1 cellular context compared by ENCODE assay signal in the genomic region with DNA sequence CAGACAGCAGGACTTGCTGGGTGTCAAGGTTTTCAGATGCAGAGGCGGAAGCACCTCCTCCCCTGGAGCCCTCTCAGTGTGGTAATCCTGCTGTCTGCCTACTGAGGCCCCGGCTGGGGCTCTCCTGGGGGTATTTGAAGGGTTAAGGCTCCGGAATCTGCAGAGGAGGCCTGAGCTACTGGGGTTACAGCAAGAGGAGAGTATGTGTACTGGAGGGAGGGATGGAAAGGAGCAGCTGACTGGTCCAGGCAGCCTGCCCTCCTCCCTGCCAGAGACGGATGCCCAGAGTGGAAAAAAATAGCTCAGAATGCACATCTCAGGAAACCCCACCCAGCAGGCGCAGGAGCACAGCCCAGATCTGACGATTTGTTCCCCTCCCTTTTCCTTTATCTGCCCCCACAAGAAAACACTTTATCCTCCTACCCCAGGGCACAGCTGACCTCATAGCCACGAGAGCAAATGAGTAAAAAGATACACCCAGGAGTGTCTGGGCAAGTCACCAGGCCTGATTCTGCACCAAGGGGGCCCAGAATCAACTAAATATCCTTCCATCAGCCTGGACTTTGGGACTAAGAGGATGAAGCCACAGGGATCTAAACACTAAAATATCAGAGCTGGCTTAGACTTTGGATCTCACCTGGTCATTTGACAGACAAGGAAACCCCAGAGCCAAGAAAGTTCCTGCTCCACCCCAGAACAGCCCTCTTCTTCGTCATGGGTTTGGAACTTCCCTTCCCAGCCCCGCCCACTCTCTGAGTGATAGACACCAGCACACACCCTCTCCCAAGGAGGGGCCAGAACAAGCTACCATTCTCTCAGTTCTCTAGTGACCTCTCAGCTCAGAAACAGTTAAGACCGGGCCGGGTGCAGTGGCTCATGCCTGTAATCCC.
A peak's percentile ranks its signal among the peaks of the same experiment; 100 is the strongest.
TF ChIP-seq lines count a peak whose summit lies in the region.

No MANE protein-coding gene starts in this region.

TF ChIP-seq in HepG2, 621 proteins besides CTCF, POLR2A, EP300 and RAD21 (continued from another document and continues in another):
- TF ChIP-seq, protein P1, sequence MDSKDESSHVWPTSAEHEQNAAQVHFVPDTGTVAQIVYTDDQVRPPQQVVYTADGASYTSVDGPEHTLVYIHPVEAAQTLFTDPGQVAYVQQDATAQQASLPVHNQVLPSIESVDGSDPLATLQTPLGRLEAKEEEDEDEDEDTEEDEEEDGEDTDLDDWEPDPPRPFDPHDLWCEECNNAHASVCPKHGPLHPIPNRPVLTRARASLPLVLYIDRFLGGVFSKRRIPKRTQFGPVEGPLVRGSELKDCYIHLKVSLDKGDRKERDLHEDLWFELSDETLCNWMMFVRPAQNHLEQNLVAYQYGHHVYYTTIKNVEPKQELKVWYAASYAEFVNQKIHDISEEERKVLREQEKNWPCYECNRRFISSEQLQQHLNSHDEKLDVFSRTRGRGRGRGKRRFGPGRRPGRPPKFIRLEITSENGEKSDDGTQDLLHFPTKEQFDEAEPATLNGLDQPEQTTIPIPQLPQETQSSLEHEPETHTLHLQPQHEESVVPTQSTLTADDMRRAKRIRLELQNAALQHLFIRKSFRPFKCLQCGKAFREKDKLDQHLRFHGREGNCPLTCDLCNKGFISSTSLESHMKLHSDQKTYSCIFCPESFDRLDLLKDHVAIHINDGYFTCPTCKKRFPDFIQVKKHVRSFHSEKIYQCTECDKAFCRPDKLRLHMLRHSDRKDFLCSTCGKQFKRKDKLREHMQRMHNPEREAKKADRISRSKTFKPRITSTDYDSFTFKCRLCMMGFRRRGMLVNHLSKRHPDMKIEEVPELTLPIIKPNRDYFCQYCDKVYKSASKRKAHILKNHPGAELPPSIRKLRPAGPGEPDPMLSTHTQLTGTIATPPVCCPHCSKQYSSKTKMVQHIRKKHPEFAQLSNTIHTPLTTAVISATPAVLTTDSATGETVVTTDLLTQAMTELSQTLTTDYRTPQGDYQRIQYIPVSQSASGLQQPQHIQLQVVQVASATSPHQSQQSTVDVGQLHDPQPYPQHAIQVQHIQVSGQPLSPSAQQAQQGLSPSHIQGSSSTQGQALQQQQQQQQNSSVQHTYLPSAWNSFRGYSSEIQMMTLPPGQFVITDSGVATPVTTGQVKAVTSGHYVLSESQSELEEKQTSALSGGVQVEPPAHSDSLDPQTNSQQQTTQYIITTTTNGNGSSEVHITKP (CRISPR knock-in tag; IDR thresholded peaks at IDR 0.05; ENCODE audit: low read depth), result peak; percentile 72; the same call in 1 of the 2 replicates
- 0 out of 2 replicates have a peak, but pooled peaks have one; percentile 5 for TF ChIP-seq CEBPG (CRISPR knock-in tag; IDR thresholded peaks at IDR 0.05)
- no peak for TF ChIP-seq ZNF878 (CRISPR knock-in tag; IDR thresholded peaks at IDR 0.05)
- no peak for TF ChIP-seq ZFP37 (CRISPR knock-in tag; IDR thresholded peaks at IDR 0.05; ENCODE audit: borderline replicate concordance)
- TF ChIP-seq, protein P2, sequence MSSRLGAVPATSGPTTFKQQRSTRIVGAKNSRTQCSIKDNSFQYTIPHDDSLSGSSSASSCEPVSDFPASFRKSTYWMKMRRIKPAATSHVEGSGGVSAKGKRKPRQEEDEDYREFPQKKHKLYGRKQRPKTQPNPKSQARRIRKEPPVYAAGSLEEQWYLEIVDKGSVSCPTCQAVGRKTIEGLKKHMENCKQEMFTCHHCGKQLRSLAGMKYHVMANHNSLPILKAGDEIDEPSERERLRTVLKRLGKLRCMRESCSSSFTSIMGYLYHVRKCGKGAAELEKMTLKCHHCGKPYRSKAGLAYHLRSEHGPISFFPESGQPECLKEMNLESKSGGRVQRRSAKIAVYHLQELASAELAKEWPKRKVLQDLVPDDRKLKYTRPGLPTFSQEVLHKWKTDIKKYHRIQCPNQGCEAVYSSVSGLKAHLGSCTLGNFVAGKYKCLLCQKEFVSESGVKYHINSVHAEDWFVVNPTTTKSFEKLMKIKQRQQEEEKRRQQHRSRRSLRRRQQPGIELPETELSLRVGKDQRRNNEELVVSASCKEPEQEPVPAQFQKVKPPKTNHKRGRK (CRISPR knock-in tag; IDR thresholded peaks at IDR 0.05), result no peak
- TF ChIP-seq ZNF10 (CRISPR knock-in tag; IDR thresholded peaks at IDR 0.05; ENCODE audit: borderline replicate concordance, low read depth), result no peak
- TF ChIP-seq ZMYM4 (CRISPR knock-in tag; IDR thresholded peaks at IDR 0.05), result 0 out of 2 replicates have a peak, but pooled peaks have one; percentile 34
- TF ChIP-seq, protein P3, sequence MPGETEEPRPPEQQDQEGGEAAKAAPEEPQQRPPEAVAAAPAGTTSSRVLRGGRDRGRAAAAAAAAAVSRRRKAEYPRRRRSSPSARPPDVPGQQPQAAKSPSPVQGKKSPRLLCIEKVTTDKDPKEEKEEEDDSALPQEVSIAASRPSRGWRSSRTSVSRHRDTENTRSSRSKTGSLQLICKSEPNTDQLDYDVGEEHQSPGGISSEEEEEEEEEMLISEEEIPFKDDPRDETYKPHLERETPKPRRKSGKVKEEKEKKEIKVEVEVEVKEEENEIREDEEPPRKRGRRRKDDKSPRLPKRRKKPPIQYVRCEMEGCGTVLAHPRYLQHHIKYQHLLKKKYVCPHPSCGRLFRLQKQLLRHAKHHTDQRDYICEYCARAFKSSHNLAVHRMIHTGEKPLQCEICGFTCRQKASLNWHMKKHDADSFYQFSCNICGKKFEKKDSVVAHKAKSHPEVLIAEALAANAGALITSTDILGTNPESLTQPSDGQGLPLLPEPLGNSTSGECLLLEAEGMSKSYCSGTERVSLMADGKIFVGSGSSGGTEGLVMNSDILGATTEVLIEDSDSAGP (CRISPR knock-in tag; IDR thresholded peaks at IDR 0.05; ENCODE audit: borderline replicate concordance), result peak; percentile 42; the same call in 1 of the 2 replicates
- TF ChIP-seq MAZ (IDR thresholded peaks at IDR 0.05; ENCODE audit: borderline replicate concordance, low read depth, low read length), result 0 out of 2 replicates have a peak, but pooled peaks have one; percentile 26
- no peak for TF ChIP-seq MAZ (CRISPR knock-in tag; IDR thresholded peaks at IDR 0.05; ENCODE audit: low read depth)
- TF ChIP-seq TRIM24 (CRISPR knock-in tag; IDR thresholded peaks at IDR 0.05), result no peak
- no peak for TF ChIP-seq NFE2L2 (IDR thresholded peaks at IDR 0.05; ENCODE audit: low read length)
- no peak for TF ChIP-seq GABPA (IDR thresholded peaks at IDR 0.05; ENCODE audit: low read depth, low read length)
- TF ChIP-seq GABPA (CRISPR knock-in tag; IDR thresholded peaks at IDR 0.05; ENCODE audit: low read depth), result peak; percentile 52; the same call in 1 of the 2 replicates
- TF ChIP-seq, protein P4, sequence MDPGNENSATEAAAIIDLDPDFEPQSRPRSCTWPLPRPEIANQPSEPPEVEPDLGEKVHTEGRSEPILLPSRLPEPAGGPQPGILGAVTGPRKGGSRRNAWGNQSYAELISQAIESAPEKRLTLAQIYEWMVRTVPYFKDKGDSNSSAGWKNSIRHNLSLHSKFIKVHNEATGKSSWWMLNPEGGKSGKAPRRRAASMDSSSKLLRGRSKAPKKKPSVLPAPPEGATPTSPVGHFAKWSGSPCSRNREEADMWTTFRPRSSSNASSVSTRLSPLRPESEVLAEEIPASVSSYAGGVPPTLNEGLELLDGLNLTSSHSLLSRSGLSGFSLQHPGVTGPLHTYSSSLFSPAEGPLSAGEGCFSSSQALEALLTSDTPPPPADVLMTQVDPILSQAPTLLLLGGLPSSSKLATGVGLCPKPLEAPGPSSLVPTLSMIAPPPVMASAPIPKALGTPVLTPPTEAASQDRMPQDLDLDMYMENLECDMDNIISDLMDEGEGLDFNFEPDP (CRISPR knock-in tag; conservative IDR thresholded peaks at IDR 0.05), result no peak
- TF ChIP-seq ZNF251 (CRISPR knock-in tag; IDR thresholded peaks at IDR 0.05), result no peak
- no peak for TF ChIP-seq TCF12 (IDR thresholded peaks at IDR 0.05)
- no peak for TF ChIP-seq TCF12 (CRISPR knock-in tag; IDR thresholded peaks at IDR 0.05)
- peak; percentile 68 for TF ChIP-seq CREB1 (IDR thresholded peaks at IDR 0.05)
- no peak for TF ChIP-seq CREB1 (CRISPR knock-in tag; IDR thresholded peaks at IDR 0.05)
- no peak for TF ChIP-seq YEATS2 (CRISPR knock-in tag; IDR thresholded peaks at IDR 0.05; ENCODE audit: borderline replicate concordance)
- no peak for TF ChIP-seq ZKSCAN1 (IDR thresholded peaks at IDR 0.05; ENCODE audit: low read length)
- TF ChIP-seq, protein P5, sequence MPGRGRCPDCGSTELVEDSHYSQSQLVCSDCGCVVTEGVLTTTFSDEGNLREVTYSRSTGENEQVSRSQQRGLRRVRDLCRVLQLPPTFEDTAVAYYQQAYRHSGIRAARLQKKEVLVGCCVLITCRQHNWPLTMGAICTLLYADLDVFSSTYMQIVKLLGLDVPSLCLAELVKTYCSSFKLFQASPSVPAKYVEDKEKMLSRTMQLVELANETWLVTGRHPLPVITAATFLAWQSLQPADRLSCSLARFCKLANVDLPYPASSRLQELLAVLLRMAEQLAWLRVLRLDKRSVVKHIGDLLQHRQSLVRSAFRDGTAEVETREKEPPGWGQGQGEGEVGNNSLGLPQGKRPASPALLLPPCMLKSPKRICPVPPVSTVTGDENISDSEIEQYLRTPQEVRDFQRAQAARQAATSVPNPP (CRISPR knock-in tag; IDR thresholded peaks at IDR 0.05), result no peak
- TF ChIP-seq ZNF382 (CRISPR knock-in tag; IDR thresholded peaks at IDR 0.05; ENCODE audit: borderline replicate concordance), result no peak
- TF ChIP-seq, protein P6, sequence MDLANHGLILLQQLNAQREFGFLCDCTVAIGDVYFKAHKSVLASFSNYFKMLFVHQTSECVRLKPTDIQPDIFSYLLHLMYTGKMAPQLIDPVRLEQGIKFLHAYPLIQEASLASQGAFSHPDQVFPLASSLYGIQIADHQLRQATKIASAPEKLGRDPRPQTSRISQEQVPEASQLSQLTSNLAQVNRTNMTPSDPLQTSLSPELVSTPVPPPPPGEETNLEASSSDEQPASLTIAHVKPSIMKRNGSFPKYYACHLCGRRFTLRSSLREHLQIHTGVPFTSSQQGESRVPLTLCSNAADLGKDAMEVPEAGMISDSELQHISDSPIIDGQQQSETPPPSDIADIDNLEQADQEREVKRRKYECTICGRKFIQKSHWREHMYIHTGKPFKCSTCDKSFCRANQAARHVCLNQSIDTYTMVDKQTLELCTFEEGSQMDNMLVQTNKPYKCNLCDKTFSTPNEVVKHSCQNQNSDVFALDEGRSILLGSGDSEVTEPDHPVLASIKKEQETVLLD (CRISPR knock-in tag; IDR thresholded peaks at IDR 0.05; ENCODE audit: low read depth), result no peak
- no peak for TF ChIP-seq TCF7L2 (IDR thresholded peaks at IDR 0.05; ENCODE audit: low read depth, low read length)
- TF ChIP-seq ZZZ3 (CRISPR knock-in tag; IDR thresholded peaks at IDR 0.05; ENCODE audit: borderline replicate concordance), result peak; percentile 51; the same call in 1 of the 2 replicates
- no peak; the same call in 1 of the 2 replicates for TF ChIP-seq ZNF350 (CRISPR knock-in tag; IDR thresholded peaks at IDR 0.05; ENCODE audit: borderline replicate concordance, low read depth)
- TF ChIP-seq ZNF567 (CRISPR knock-in tag; IDR thresholded peaks at IDR 0.05; ENCODE audit: borderline replicate concordance), result 0 out of 2 replicates have a peak, but pooled peaks have one; percentile 59
- no peak for TF ChIP-seq KDM2A (CRISPR knock-in tag; IDR thresholded peaks at IDR 0.05; ENCODE audit: borderline replicate concordance, low read depth)
- TF ChIP-seq ZNF331 (CRISPR knock-in tag; IDR thresholded peaks at IDR 0.05), result no peak; the same call in 1 of the 2 replicates
- TF ChIP-seq HNF4G (IDR thresholded peaks at IDR 0.05; ENCODE audit: borderline replicate concordance, low read depth, low read length), result peak; percentile 82
- no peak for TF ChIP-seq HNF4G (CRISPR knock-in tag; IDR thresholded peaks at IDR 0.05; ENCODE audit: borderline replicate concordance, low read depth)
- TF ChIP-seq FOXK1 (CRISPR knock-in tag; IDR thresholded peaks at IDR 0.05; ENCODE audit: borderline replicate concordance, low read depth), result no peak
- TF ChIP-seq THAP11 (CRISPR knock-in tag; IDR thresholded peaks at IDR 0.05), result no peak
- TF ChIP-seq HOXA9 (CRISPR knock-in tag; IDR thresholded peaks at IDR 0.05; ENCODE audit: borderline replicate concordance), result no peak
- TF ChIP-seq ERF (CRISPR knock-in tag; IDR thresholded peaks at IDR 0.05), result peak; percentile 21; the same call in 1 of the 2 replicates
- TF ChIP-seq MBNL3 (CRISPR knock-in tag; conservative IDR thresholded peaks at IDR 0.05), result no peak
- TF ChIP-seq ZNF788 (CRISPR knock-in tag; IDR thresholded peaks at IDR 0.05; ENCODE audit: borderline replicate concordance), result 0 out of 2 replicates have a peak, but pooled peaks have one; percentile 51
- no peak for TF ChIP-seq HMG20B (CRISPR knock-in tag; conservative IDR thresholded peaks at IDR 0.05)
- no peak for TF ChIP-seq KLF16 (CRISPR knock-in tag; IDR thresholded peaks at IDR 0.05)
- TF ChIP-seq TBX2 (CRISPR knock-in tag; IDR thresholded peaks at IDR 0.05; ENCODE audit: borderline replicate concordance), result no peak
- TF ChIP-seq CBX5 (CRISPR knock-in tag; IDR thresholded peaks at IDR 0.05; ENCODE audit: borderline replicate concordance), result no peak
- 0 out of 2 replicates have a peak, but pooled peaks have one; percentile 33 for TF ChIP-seq JUND (CRISPR knock-in tag; IDR thresholded peaks at IDR 0.05)
- TF ChIP-seq, protein P7, sequence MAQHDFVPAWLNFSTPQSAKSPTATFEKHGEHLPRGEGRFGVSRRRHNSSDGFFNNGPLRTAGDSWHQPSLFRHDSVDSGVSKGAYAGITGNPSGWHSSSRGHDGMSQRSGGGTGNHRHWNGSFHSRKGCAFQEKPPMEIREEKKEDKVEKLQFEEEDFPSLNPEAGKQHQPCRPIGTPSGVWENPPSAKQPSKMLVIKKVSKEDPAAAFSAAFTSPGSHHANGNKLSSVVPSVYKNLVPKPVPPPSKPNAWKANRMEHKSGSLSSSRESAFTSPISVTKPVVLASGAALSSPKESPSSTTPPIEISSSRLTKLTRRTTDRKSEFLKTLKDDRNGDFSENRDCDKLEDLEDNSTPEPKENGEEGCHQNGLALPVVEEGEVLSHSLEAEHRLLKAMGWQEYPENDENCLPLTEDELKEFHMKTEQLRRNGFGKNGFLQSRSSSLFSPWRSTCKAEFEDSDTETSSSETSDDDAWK (CRISPR knock-in tag; IDR thresholded peaks at IDR 0.05), result no peak
- TF ChIP-seq RFXAP (CRISPR knock-in tag; IDR thresholded peaks at IDR 0.05; ENCODE audit: borderline replicate concordance), result no peak
